ENCODE assay signal across 18 cellular contexts in genomic region chr5:10987291-10987806, GRCh38.
DNase-seq lines count a peak whose midpoint lies in the region; ATAC-seq and TF ChIP-seq lines count a peak whose summit lies in the region.
"Had no signal": no experiment of that assay in that cellular context is flagged by ENCODE, and none has a peak within 500 bp of the region (broad histone marks: within the 10 kb centered on the region; RNA-seq: fewer than 3 reads in every experiment).

No MANE protein-coding gene starts in this region.

- H3K4me1 Mint-ChIP-seq in brain = peaks cover 33% of the 10 kb centered on the region
- peaks cover 12% of the 10 kb centered on the region for H3K4me1 Mint-ChIP-seq in neural progenitor cell
- peaks cover 6% of the 10 kb centered on the region for H3K4me1 Mint-ChIP-seq in activated T-helper 2 cell treated with anti-CD3 and anti-CD28 coated beads, Interferon-gamma antibody, Interleukin-2, Interleukin-4, amounts not matched to agents 10 μg/mL and 5 μg/mL and 100 μg/mL, durations not matched to agents 14 hours and 24 hours and 36 hours (ENCODE audit: low read depth)

- intact Hi-C loops in HCT116 (cut with micrococcal nuclease) = loop anchor here (5.0 kb wide), 1 partner anchor 535 kb away; no protein-coding TSS in a partner anchor
- intact Hi-C loops in activated T-helper 2 cell treated with anti-CD3 and anti-CD28 coated beads, Interferon-gamma antibody, Interleukin-2, Interleukin-4, amounts not matched to agents 10 μg/mL and 5 μg/mL and 100 μg/mL, durations not matched to agents 14 hours and 24 hours and 36 hours (cut with micrococcal nuclease) = no loop called here

- H3K9ac ChIP-seq in HCT116 (ENCODE audit: low read length) = no peak overlapping the region
- no peak overlapping the region for H3K9ac ChIP-seq in neural progenitor cell
- H3K9ac ChIP-seq: KMS-11 had no signal

- H3K9me3 Mint-ChIP-seq in brain = peaks cover 0 to 2% (median 0%) of the 10 kb centered on the region in 5 experiments
- no peaks in the 10 kb centered on the region for H3K9me3 Mint-ChIP-seq in neural progenitor cell
- no peaks in the 10 kb centered on the region for H3K9me3 Mint-ChIP-seq in activated T-helper 2 cell treated with anti-CD3 and anti-CD28 coated beads, Interferon-gamma antibody, Interleukin-2, Interleukin-4, amounts not matched to agents 10 μg/mL and 5 μg/mL and 100 μg/mL, durations not matched to agents 14 hours and 24 hours and 36 hours
- H3K9me3 Mint-ChIP-seq: CD4-positive, alpha-beta T cell had no signal

- H3K4me3 ChIP-seq in HCT116 (replicated peaks in 1 of 2; ENCODE audit: low read depth in 1 of 2, low read length in 2 of 2) = no peak overlapping the region
- H3K4me3 ChIP-seq in neural progenitor cell = no peak overlapping the region

- H3K4me2 ChIP-seq in HCT116 (ENCODE audit: low read length) (no peak overlapping the region), neural progenitor cell (no peak overlapping the region)

- H3K27ac Mint-ChIP-seq in brain (peak overlapping the region in 4 of 5 experiments; percentile 10 to 80 (median 43)), neural progenitor cell (peak overlapping the region; percentile 9)
- H3K27ac Mint-ChIP-seq in activated T-helper 2 cell treated with anti-CD3 and anti-CD28 coated beads, Interferon-gamma antibody, Interleukin-2, Interleukin-4, amounts not matched to agents 10 μg/mL and 5 μg/mL and 100 μg/mL, durations not matched to agents 14 hours and 24 hours and 36 hours = no peak overlapping the region
- H3K27ac Mint-ChIP-seq: B cell; CD4-positive, alpha-beta T cell had no signal

- no peaks in the 10 kb centered on the region for H3K9me2 ChIP-seq in HCT116 (ENCODE audit: insufficient read depth)

- H3K79me2 ChIP-seq in HCT116 (ENCODE audit: insufficient read depth, low read length) (no peaks in the 10 kb centered on the region), neural progenitor cell (ENCODE audit: low read depth) (no peaks in the 10 kb centered on the region)

- H3K27ac ChIP-seq in HCT116 (ENCODE audit: low read depth, low read length) (no peak overlapping the region), neural progenitor cell (no peak overlapping the region)
- H3K27ac ChIP-seq: KMS-11 had no signal

- no peaks in the 10 kb centered on the region for H3K4me1 ChIP-seq in HCT116 (ENCODE audit: control insufficient read depth in 1 of 2, insufficient read depth in 2 of 2, low read length in 2 of 2)
- peaks cover 3% of the 10 kb centered on the region for H3K4me1 ChIP-seq in neural progenitor cell
- H3K4me1 ChIP-seq: Caco-2 had no signal

- CTCF ChIA-PET in HCT116 (lab: Charles Lee) = interaction anchor here (0.6 to 2.3 kb wide), 12 partner anchors 11 to 292 kb away, joined by 3 to 13 read pairs (median 4); no protein-coding TSS in a partner anchor

- no peak overlapping the region for H2AFZ ChIP-seq in HCT116 (ENCODE audit: low read depth, low read length, poor library complexity, severe bottlenecking)
- no peak overlapping the region for H2AFZ ChIP-seq in neural progenitor cell (replicated peaks)

- TF ChIP-seq RAD21 in HCT116 (IDR thresholded peaks at IDR 0.05; ENCODE audit: low read depth) = no peak

- H3K27me3 ChIP-seq in HCT116 (ENCODE audit: insufficient read depth, low read length) = peaks cover 31% of the 10 kb centered on the region; the same call in 1 of the 2 replicates
- no peaks in the 10 kb centered on the region for H3K27me3 ChIP-seq in neural progenitor cell

- no peaks in the 10 kb centered on the region for H3F3A ChIP-seq in neural progenitor cell (ENCODE audit: low read depth)

- BruUV-seq in HCT116 (replicated peaks; lab: Mats Ljungman, UMichigan) = no TSS peak

- no peaks in the 10 kb centered on the region for H3K9me3 ChIP-seq in HCT116 (ENCODE audit: control insufficient read depth in 1 of 2, insufficient read depth in 1 of 2, low read depth in 1 of 2, low read length in 2 of 2)
- no peaks in the 10 kb centered on the region for H3K9me3 ChIP-seq in neural progenitor cell (ENCODE audit: low read depth)
- H3K9me3 ChIP-seq: Caco-2 had no signal

- POLR2A ChIA-PET in HCT116 (lab: Charles Lee) = interaction anchor here (0.8 kb wide), 1 partner anchor 196 kb away, joined by 3 read pairs; no protein-coding TSS in a partner anchor

- no peaks in the 10 kb centered on the region for H3K27me3 Mint-ChIP-seq in brain
- H3K27me3 Mint-ChIP-seq in neural progenitor cell (ENCODE audit: insufficient read depth, low read depth) = peaks cover 4% of the 10 kb centered on the region
- no peaks in the 10 kb centered on the region for H3K27me3 Mint-ChIP-seq in activated T-helper 2 cell treated with anti-CD3 and anti-CD28 coated beads, Interferon-gamma antibody, Interleukin-2, Interleukin-4, amounts not matched to agents 10 μg/mL and 5 μg/mL and 100 μg/mL, durations not matched to agents 14 hours and 24 hours and 36 hours (ENCODE audit: low read depth)

- H3K36me3 Mint-ChIP-seq in brain = peaks cover 36% of the 10 kb centered on the region
- H3K36me3 Mint-ChIP-seq in neural progenitor cell = peaks cover 32% of the 10 kb centered on the region
- no peaks in the 10 kb centered on the region for H3K36me3 Mint-ChIP-seq in activated T-helper 2 cell treated with anti-CD3 and anti-CD28 coated beads, Interferon-gamma antibody, Interleukin-2, Interleukin-4, amounts not matched to agents 10 μg/mL and 5 μg/mL and 100 μg/mL, durations not matched to agents 14 hours and 24 hours and 36 hours (ENCODE audit: low read depth)

- no peaks in the 10 kb centered on the region for H4K20me1 ChIP-seq in HCT116 (ENCODE audit: insufficient read depth)
- no peaks in the 10 kb centered on the region for H4K20me1 ChIP-seq in neural progenitor cell (ENCODE audit: low read depth)

- RAD21 ChIA-PET in HCT116 (lab: Charles Lee; ENCODE audit: low non-redundant PET in 1 of 2, low total read pairs in 2 of 2, uncharacterized antibody in 2 of 2, unreplicated experiment in 2 of 2) = interaction anchor here in 1 of 2 experiments (0.6 kb wide), 1 partner anchor 262 kb away, joined by 3 read pairs; no protein-coding TSS in a partner anchor

- TF ChIP-seq POLR2A in HCT116 (IDR thresholded peaks at IDR 0.05; ENCODE audit: borderline replicate concordance, extremely low read depth, insufficient read depth, insufficient read length) = no peak

- H3K4me3 Mint-ChIP-seq in brain (no peak overlapping the region), neural progenitor cell (no peak overlapping the region)
- no peak overlapping the region for H3K4me3 Mint-ChIP-seq in activated T-helper 2 cell treated with anti-CD3 and anti-CD28 coated beads, Interferon-gamma antibody, Interleukin-2, Interleukin-4, amounts not matched to agents 10 μg/mL and 5 μg/mL and 100 μg/mL, durations not matched to agents 14 hours and 24 hours and 36 hours (ENCODE audit: low read depth)

- DNase-seq in NCI-H2171 treated with DMSO at 0.1 percent for 48 hours (lab: John Stamatoyannopoulos, UW) (peak; percentile 38), NCI-H2171 (lab: John Stamatoyannopoulos, UW) (no peak), HCT116 (ENCODE audit: low read depth, low spot score) (no peak), neural progenitor cell (ENCODE audit: low spot score) (no peak), T1000 (lab: John Stamatoyannopoulos, UW) (no peak)
- DNase-seq in activated T-helper 2 cell treated with anti-CD3 and anti-CD28 coated beads, Interferon-gamma antibody, Interleukin-2, Interleukin-4, amounts not matched to agents 10 μg/mL and 5 μg/mL and 100 μg/mL, durations not matched to agents 14 hours and 24 hours and 36 hours (ENCODE audit: low spot score) = no peak
- DNase-seq in activated CD4-positive, alpha-beta T cell treated with anti-CD3 and anti-CD28 coated beads, Interleukin-2, amount 50 U/mL, for 4 hours = no peak
- DNase-seq: GF-D8, NCI-H1436, NCI-H2227 treated with DMSO at 0.1 percent for 48 hours, NCI-H510A treated with DMSO at 0.1 percent for 48 hours, SIG-M5 had no signal

- H3K36me3 ChIP-seq in HCT116 (ENCODE audit: control insufficient read depth in 1 of 2, insufficient read depth in 2 of 2, low read length in 2 of 2) = no peaks in the 10 kb centered on the region
- no peaks in the 10 kb centered on the region for H3K36me3 ChIP-seq in neural progenitor cell

- TF ChIP-seq CTCF in HCT116 (IDR thresholded peaks at IDR 0.05 in 2 of 3, conservative IDR thresholded peaks at IDR 0.05 in 1 of 3; ENCODE audit: borderline replicate concordance in 1 of 3, insufficient read depth in 1 of 3, low read depth in 2 of 3, low read length in 2 of 3) = no peak
- TF ChIP-seq CTCF in brain (conservative IDR thresholded peaks at IDR 0.05) = no peak
- no peak for TF ChIP-seq CTCF in neural progenitor cell (IDR thresholded peaks at IDR 0.05)

- ATAC-seq in HCT116 = peak; percentile 28
- ATAC-seq: PC-3 had no signal

TF ChIP-seq in HCT116, 20 proteins besides CTCF, POLR2A, EP300 and RAD21 (continues in another document):
- TF ChIP-seq SP1 (IDR thresholded peaks at IDR 0.05; ENCODE audit: low read depth) (no peak), ZFX (IDR thresholded peaks at IDR 0.05) (no peak), SRF (IDR thresholded peaks at IDR 0.05; ENCODE audit: low read depth) (no peak), JUND (IDR thresholded peaks at IDR 0.05) (no peak), POLR2AphosphoS5 (IDR thresholded peaks at IDR 0.05; ENCODE audit: low read depth, low read length) (no peak), EGR1 (IDR thresholded peaks at IDR 0.05; ENCODE audit: low read depth) (no peak), TCF7L2 (IDR thresholded peaks at IDR 0.05; ENCODE audit: borderline replicate concordance, extremely low read depth, insufficient read depth, insufficient read length) (no peak), FOSL1 (IDR thresholded peaks at IDR 0.05; ENCODE audit: low read depth) (no peak), EZH2 (IDR thresholded peaks at IDR 0.05) (no peak), ELF1 (IDR thresholded peaks at IDR 0.05; ENCODE audit: borderline replicate concordance, low read depth) (no peak)
